8 cellular contexts compared by ENCODE assay signal in genomic region chr11:78350101-78350645, GRCh38.
A peak's percentile ranks its signal among the peaks of the same experiment; 100 is the strongest.
DNase-seq lines count a peak whose midpoint lies in the region; ATAC-seq and TF ChIP-seq lines count a peak whose summit lies in the region.

No MANE protein-coding gene starts in this region.

- peak overlapping the region; percentile 45 for H3K4me2 ChIP-seq in DOHH2 (ENCODE audit: low read length)

- peaks cover 52% of the 10 kb centered on the region for H3K4me1 Mint-ChIP-seq in chondrocyte (ENCODE audit: low read depth)

- no peak overlapping the region for H3K27ac ChIP-seq in DOHH2 (ENCODE audit: low read depth, low read length)

- H3K9me2 ChIP-seq in DOHH2 (replicated peaks; ENCODE audit: control insufficient read depth, low read length), result no peaks in the 10 kb centered on the region

- peaks cover 18% of the 10 kb centered on the region for H3K4me1 ChIP-seq in DOHH2 (ENCODE audit: control insufficient read depth, low read length)
- H3K4me1 ChIP-seq in mucosa of descending colon (ENCODE audit: low read depth), result peaks cover 27% of the 10 kb centered on the region

- H3K79me2 ChIP-seq in DOHH2 (ENCODE audit: control insufficient read depth, low read length), result no peaks in the 10 kb centered on the region

- no peaks in the 10 kb centered on the region for H3K36me3 Mint-ChIP-seq in chondrocyte (ENCODE audit: low read depth)

- peak overlapping the region; percentile 91 for H3K27ac Mint-ChIP-seq in chondrocyte (ENCODE audit: unreplicated experiment)

- 0 out of 2 replicates have a peak, but pooled peaks cover 3% of the 10 kb centered on the region for H3F3A ChIP-seq in DOHH2 (ENCODE audit: control insufficient read depth, insufficient read depth)

- H3K36me3 ChIP-seq in DOHH2 (ENCODE audit: control insufficient read depth, low read length), result no peaks in the 10 kb centered on the region
- no peaks in the 10 kb centered on the region for H3K36me3 ChIP-seq in mucosa of descending colon (ENCODE audit: low read depth)

- H3K4me3 ChIP-seq in DOHH2 (ENCODE audit: low read length) (peak overlapping the region; percentile 12; the same call in 1 of the 2 replicates), mucosa of descending colon (no peak overlapping the region)

- H3K27me3 Mint-ChIP-seq in chondrocyte (ENCODE audit: low read depth), result no peaks in the 10 kb centered on the region

- no peaks in the 10 kb centered on the region for H4K20me1 ChIP-seq in DOHH2 (ENCODE audit: control insufficient read depth, insufficient read depth, low read depth, low read length)

- TF ChIP-seq CTCF in DOHH2 (IDR thresholded peaks at IDR 0.05; ENCODE audit: low read depth, low read length, poor library complexity, severe bottlenecking), result no peak
- no peak for TF ChIP-seq CTCF in chondrocyte (IDR thresholded peaks at IDR 0.05)
- TF ChIP-seq CTCF in mucosa of descending colon (IDR thresholded peaks at IDR 0.05), result no peak

- no peaks in the 10 kb centered on the region for H3K27me3 ChIP-seq in DOHH2 (ENCODE audit: control insufficient read depth, low read length)

- peak overlapping the region; percentile 55 for H3K4me3 Mint-ChIP-seq in chondrocyte (ENCODE audit: unreplicated experiment)

- H3K9me3 ChIP-seq in DOHH2 (ENCODE audit: control insufficient read depth, insufficient read depth, low read length) (no peaks in the 10 kb centered on the region), mucosa of descending colon (no peaks in the 10 kb centered on the region)

- no peaks in the 10 kb centered on the region for H3K9me3 Mint-ChIP-seq in chondrocyte (ENCODE audit: low read depth)

- intact Hi-C loops in mucosa of descending colon (cut with DNase I, micrococcal nuclease), result no loop called here

- peak; percentile 47 for DNase-seq in NAMALWA (ENCODE audit: low spot score)
- no peak for DNase-seq in chondrocyte (ENCODE audit: low spot score)
- peak in 2 of 3 donors; percentile 23 to 42 for DNase-seq in mucosa of descending colon
- no peak for DNase-seq in cerebellar cortex (ENCODE audit: low spot score)
- DNase-seq in NCI-H774 (lab: John Stamatoyannopoulos, UW), result no peak
- DNase-seq in HT-29 (ENCODE audit: low spot score), result no peak

- ATAC-seq in mucosa of descending colon, result peak; percentile 54
- ATAC-seq in HG03469 (IDR thresholded peaks at IDR 0.05; ENCODE audit: unreplicated experiment), result no peak

Comparison
In these comparisons a context has a peak if more than half of its experiments do, and no peak if none do; other contexts are left out.
1. DNase-seq: peak in NAMALWA (single experiment) and mucosa of descending colon (2 of 3); none in chondrocyte (single experiment), cerebellar cortex (single experiment), NCI-H774 (single experiment) and HT-29 (single experiment).